6 cellular contexts compared by ENCODE assay signal in genomic region chr16:29824589-29825144, GRCh38. TPM values are rescaled to one million over a fixed set of nuclear protein-coding genes. Genes with fewer than 3 reads are reported as not detected.
DNase-seq lines count a peak whose midpoint lies in the region; ATAC-seq lines count a peak whose summit lies in the region.

No MANE protein-coding gene starts in this region.

- no peak for ATAC-seq in HG03565 (IDR thresholded peaks at IDR 0.05; ENCODE audit: unreplicated experiment)

- H3K9ac ChIP-seq in adipocyte (ENCODE audit: low read length) (peak overlapping the region; percentile 78), muscle layer of colon (ENCODE audit: low read length) (peak overlapping the region; percentile 1)

- H3K4me3 ChIP-seq in adipocyte (ENCODE audit: low read length) = peak overlapping the region; percentile 59
- peak overlapping the region in 1 of 2 donors; percentile 25 for H3K4me3 ChIP-seq in muscle layer of colon (ENCODE audit: low read depth in 1 of 2, low read length in 2 of 2)

- no peak overlapping the region for H3K27ac ChIP-seq in muscle layer of colon (ENCODE audit: low read depth, low read length)

- peaks cover 69% of the 10 kb centered on the region for H3K4me1 ChIP-seq in adipocyte (ENCODE audit: control insufficient read depth, insufficient read depth, low read length)
- peaks cover 56% of the 10 kb centered on the region for H3K4me1 ChIP-seq in muscle layer of colon (ENCODE audit: insufficient read depth, low read length)

- DNase-seq in EH (ENCODE audit: low read depth) = peak; percentile 92
- peak; percentile 64 for DNase-seq in adipocyte (ENCODE audit: low read depth)
- no peak for DNase-seq in mesenteric fat pad (ENCODE audit: low spot score)
- DNase-seq in globus pallidus (ENCODE audit: low spot score) = no peak

- H3K9me3 ChIP-seq in adipocyte (ENCODE audit: control insufficient read depth, low read length) = no peaks in the 10 kb centered on the region
- H3K9me3 ChIP-seq in muscle layer of colon (ENCODE audit: low read length) = no peaks in the 10 kb centered on the region

- H3K36me3 ChIP-seq in adipocyte (ENCODE audit: control insufficient read depth, insufficient read depth, low read length, severe bottlenecking) (peaks cover 1% of the 10 kb centered on the region), muscle layer of colon (ENCODE audit: insufficient read depth, low read length) (peaks cover under 1% of the 10 kb centered on the region)

- H3K27me3 ChIP-seq in adipocyte (replicated peaks; ENCODE audit: control insufficient read depth, insufficient read depth, low read length) (no peaks in the 10 kb centered on the region), muscle layer of colon (ENCODE audit: control insufficient read depth in 1 of 2, insufficient read depth in 2 of 2, low read length in 2 of 2) (no peaks in the 10 kb centered on the region)

RNA-seq across cellular contexts. Expression of gene MVP, which starts 4.4 kb away (rescaled TPM):
- 150 TPM for total RNA-seq in mesenteric fat pad

RNA-seq across cellular contexts. Expression of gene PAGR1, which starts 8.7 kb away (rescaled TPM):
- total RNA-seq in mesenteric fat pad = 11.1 TPM

RNA-seq across cellular contexts. Expression of gene PRRT2, which starts 12.7 kb away (rescaled TPM):
- 1.5 TPM for total RNA-seq in mesenteric fat pad

RNA-seq across cellular contexts. Expression of gene MAZ, which starts 18.3 kb away (rescaled TPM):
- 135 TPM for total RNA-seq in mesenteric fat pad

RNA-seq across cellular contexts. Expression of gene KIF22, which starts 34.1 kb away (rescaled TPM):
- total RNA-seq in mesenteric fat pad = 4.8 TPM

Comparison
In these comparisons a context has a peak if more than half of its experiments do, and no peak if none do; other contexts are left out.
1. DNase-seq: peak in EH (single experiment) and adipocyte (single experiment); none in mesenteric fat pad (single experiment) and globus pallidus (single experiment).